ENCODE assay signal across 8 cellular contexts in the genomic region with DNA sequence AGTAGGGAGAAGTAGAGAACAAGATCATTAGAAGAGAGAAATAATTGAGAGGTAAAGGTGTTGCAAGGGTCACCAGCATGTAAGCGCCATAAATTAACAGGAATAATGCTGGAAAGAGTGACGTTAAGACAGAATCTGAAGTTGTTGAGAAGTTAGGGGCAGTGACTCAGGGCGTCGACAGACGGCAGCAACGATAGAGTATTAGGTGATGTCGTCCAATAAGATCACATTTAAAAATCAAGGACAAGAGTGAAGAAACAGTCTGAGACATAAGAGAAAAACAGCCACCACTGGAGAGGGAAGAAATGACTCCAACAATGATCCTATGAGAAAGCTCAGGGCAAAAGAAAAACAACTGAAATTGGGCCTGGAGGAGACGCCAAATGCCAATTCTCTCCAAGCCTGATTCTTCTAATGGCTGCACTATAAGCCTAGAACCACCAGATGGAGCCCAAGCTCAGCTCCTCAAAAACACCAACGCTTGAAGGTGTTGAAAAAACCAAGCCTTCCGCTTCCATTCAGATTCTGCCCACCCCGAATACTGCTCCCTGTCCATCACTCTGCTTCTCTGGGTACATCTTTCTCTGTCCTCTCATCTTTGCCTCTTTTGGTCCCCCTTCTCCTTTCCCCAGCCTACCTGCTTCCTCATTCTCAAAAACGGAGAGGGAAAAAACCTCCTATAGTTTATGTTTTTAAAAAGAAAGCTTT.
DNase-seq lines count a peak whose midpoint lies in the region; ATAC-seq and TF ChIP-seq lines count a peak whose summit lies in the region.

No MANE protein-coding gene starts in this region.

- H3K4me3 Mint-ChIP-seq in GM23338, result no peak overlapping the region
- H3K4me3 Mint-ChIP-seq in activated CD4-positive, alpha-beta T cell treated with anti-CD3 and anti-CD28 coated beads, Interleukin-2, amount 10 ng/mL, durations not matched to agents 24 days and 14 days, result peak overlapping the region; percentile 26

- H2AFZ ChIP-seq in GM23338, result no peak overlapping the region

- H3K4me1 Mint-ChIP-seq in GM23338, result peaks cover 34% of the 10 kb centered on the region
- peaks cover 41% of the 10 kb centered on the region for H3K4me1 Mint-ChIP-seq in activated CD4-positive, alpha-beta T cell treated with anti-CD3 and anti-CD28 coated beads, Interleukin-2, amount 10 ng/mL, durations not matched to agents 24 days and 14 days

- intact Hi-C loops in activated CD4-positive, alpha-beta T cell treated with anti-CD3 and anti-CD28 coated beads, Interleukin-2, amount 10 ng/mL, durations not matched to agents 24 days and 14 days (cut with micrococcal nuclease), result loop anchor here (1.0 to 5.0 kb wide), 2 partner anchors 86 to 121 kb away; no protein-coding TSS in a partner anchor

- no peaks in the 10 kb centered on the region for H3K9me3 ChIP-seq in liver (ENCODE audit: control insufficient read depth in 4 of 4, low read length in 3 of 4)

- peak; percentile 84 for ATAC-seq in GM23338
- no peak for ATAC-seq in HG03469 (IDR thresholded peaks at IDR 0.05; ENCODE audit: unreplicated experiment)

- peaks cover 34% of the 10 kb centered on the region for H3K4me1 ChIP-seq in GM23338 (ENCODE audit: insufficient read depth)
- peaks cover 0 to 9% (median 5%) of the 10 kb centered on the region in 4 donors for H3K4me1 ChIP-seq in liver (ENCODE audit: control insufficient read depth in 4 of 4, insufficient read depth in 4 of 4, low read length in 3 of 4)

- no peaks in the 10 kb centered on the region for H3K9me2 ChIP-seq in GM23338 (ENCODE audit: insufficient read depth)

- peak; percentile 37 for DNase-seq in AG09319 (ENCODE audit: extremely low read depth, low read depth)
- peak; percentile 89 for DNase-seq in GM23338 (ENCODE audit: low spot score)
- peak; percentile 12 for DNase-seq in NCI-H510A (lab: John Stamatoyannopoulos, UW)
- DNase-seq in activated CD4-positive, alpha-beta T cell treated with anti-CD3 and anti-CD28 coated beads, Interleukin-2, amount 10 ng/mL, durations not matched to agents 24 days and 14 days, result peak; percentile 88
- DNase-seq in cortex of kidney (lab: John Stamatoyannopoulos, UW), result peak; percentile 8
- DNase-seq in stimulated activated CD4-positive, alpha-beta T cell treated with anti-CD3 and anti-CD28 coated beads, TNF-alpha, amount 100 ng/mL, for 1 hour (ENCODE audit: low read depth in 3 of 3, low spot score in 1 of 3), result peak; percentile 20 to 30 (median 23)

- H3K27me3 ChIP-seq in GM23338 (ENCODE audit: insufficient read depth) (no peaks in the 10 kb centered on the region), liver (ENCODE audit: control insufficient read depth in 4 of 4, insufficient read depth in 4 of 4, low read length in 3 of 4) (no peaks in the 10 kb centered on the region)

- 51% methylated on average over 12 of the region's 12 CpGs for WGBS in liver

- no peaks in the 10 kb centered on the region for H3F3A ChIP-seq in GM23338 (replicated peaks; ENCODE audit: low read depth)

- TF ChIP-seq CTCF in AG09319 (IDR thresholded peaks at IDR 0.05; ENCODE audit: low read depth, low read length) (peak; percentile 92), GM23338 (conservative IDR thresholded peaks at IDR 0.05; ENCODE audit: low read depth in 2 of 2) (peak; percentile 88 to 91), liver (IDR thresholded peaks at IDR 0.05; ENCODE audit: low read depth, low read length, missing input control) (peak; percentile 97)

- H3K4me3 ChIP-seq in GM23338, result no peak overlapping the region
- no peak overlapping the region for H3K4me3 ChIP-seq in liver (ENCODE audit: low read depth in 1 of 3, low read length in 3 of 3)

- H4K20me1 ChIP-seq in GM23338 (replicated peaks; ENCODE audit: insufficient read depth), result peaks cover 37% of the 10 kb centered on the region; the same call in 1 of the 2 replicates

- peaks cover 10% of the 10 kb centered on the region for H3K36me3 Mint-ChIP-seq in GM23338 (ENCODE audit: low read depth)
- H3K36me3 Mint-ChIP-seq in activated CD4-positive, alpha-beta T cell treated with anti-CD3 and anti-CD28 coated beads, Interleukin-2, amount 10 ng/mL, durations not matched to agents 24 days and 14 days (ENCODE audit: low read depth), result peaks cover 15% of the 10 kb centered on the region

- H3K27me3 Mint-ChIP-seq in GM23338 (ENCODE audit: insufficient read depth, low read depth, poor library complexity), result no peaks in the 10 kb centered on the region
- no peaks in the 10 kb centered on the region for H3K27me3 Mint-ChIP-seq in activated CD4-positive, alpha-beta T cell treated with anti-CD3 and anti-CD28 coated beads, Interleukin-2, amount 10 ng/mL, durations not matched to agents 24 days and 14 days

- no peak overlapping the region for H3K27ac Mint-ChIP-seq in GM23338
- H3K27ac Mint-ChIP-seq in activated CD4-positive, alpha-beta T cell treated with anti-CD3 and anti-CD28 coated beads, Interleukin-2, amount 10 ng/mL, durations not matched to agents 24 days and 14 days, result no peak overlapping the region

- H3K4me2 ChIP-seq in GM23338, result no peak overlapping the region

- no peak overlapping the region for H3K9ac ChIP-seq in liver (ENCODE audit: low read depth in 1 of 2, low read length in 2 of 2)

- TF ChIP-seq RAD21 in liver (IDR thresholded peaks at IDR 0.05), result peak; percentile 99 to 100

- no peak overlapping the region for H3K27ac ChIP-seq in GM23338 (ENCODE audit: low read depth)
- H3K27ac ChIP-seq in liver (ENCODE audit: low read depth in 1 of 2, low read length in 2 of 2), result no peak overlapping the region

- H3K9me3 Mint-ChIP-seq in GM23338, result no peaks in the 10 kb centered on the region
- H3K9me3 Mint-ChIP-seq in activated CD4-positive, alpha-beta T cell treated with anti-CD3 and anti-CD28 coated beads, Interleukin-2, amount 10 ng/mL, durations not matched to agents 24 days and 14 days, result peaks cover 5% of the 10 kb centered on the region

- H3K36me3 ChIP-seq in GM23338 (ENCODE audit: insufficient read depth) (0 out of 2 replicates have a peak, but pooled peaks cover 7% of the 10 kb centered on the region), liver (ENCODE audit: control insufficient read depth in 4 of 4, insufficient read depth in 3 of 4, low read depth in 1 of 4, low read length in 3 of 4) (peaks cover 0 to 5% (median under 1%) of the 10 kb centered on the region in 4 donors)

- H3K79me2 ChIP-seq in GM23338 (replicated peaks; ENCODE audit: insufficient read depth), result peaks cover 60% of the 10 kb centered on the region

TF ChIP-seq in GM23338, 12 proteins besides CTCF, POLR2A, EP300 and RAD21 (continues in another document):
- TF ChIP-seq POLR2AphosphoS5 (IDR thresholded peaks at IDR 0.05; ENCODE audit: low read depth) (no peak), ZNF331 (CRISPR knock-in tag; IDR thresholded peaks at IDR 0.05; ENCODE audit: low read depth) (no peak), ZNF114 (CRISPR knock-in tag; IDR thresholded peaks at IDR 0.05) (no peak)

TF ChIP-seq in liver, 16 proteins besides CTCF, POLR2A, EP300 and RAD21:
- TF ChIP-seq FOXA1 (IDR thresholded peaks at IDR 0.05) (no peak), GABPA (IDR thresholded peaks at IDR 0.05 in 1 of 2, conservative IDR thresholded peaks at IDR 0.05 in 1 of 2) (no peak), RXRA (IDR thresholded peaks at IDR 0.05) (peak in 1 of 2 donors; percentile 10), JUND (IDR thresholded peaks at IDR 0.05) (no peak), HNF4A (conservative IDR thresholded peaks at IDR 0.05) (no peak), HNF4G (IDR thresholded peaks at IDR 0.05) (no peak), NR2F2 (IDR thresholded peaks at IDR 0.05) (no peak)
TF ChIP-seq in liver: peak in this region for 1.

Comparison
In these comparisons a context has a peak if more than half of its experiments do, and no peak if none do; other contexts are left out.
1. DNase-seq: peak in every context shown above with its lines; median percentile 89 in GM23338; 88 in activated CD4-positive, alpha-beta T cell treated with anti-CD3 and anti-CD28 coated beads, Interleukin-2, amount 10 ng/mL, durations not matched to agents 24 days and 14 days; 37 in AG09319; 23 in stimulated activated CD4-positive, alpha-beta T cell treated with anti-CD3 and anti-CD28 coated beads, TNF-alpha, amount 100 ng/mL, for 1 hour; 12 in NCI-H510A; 8 in cortex of kidney.